1 cellular context compared by ENCODE assay signal in the genomic region with DNA sequence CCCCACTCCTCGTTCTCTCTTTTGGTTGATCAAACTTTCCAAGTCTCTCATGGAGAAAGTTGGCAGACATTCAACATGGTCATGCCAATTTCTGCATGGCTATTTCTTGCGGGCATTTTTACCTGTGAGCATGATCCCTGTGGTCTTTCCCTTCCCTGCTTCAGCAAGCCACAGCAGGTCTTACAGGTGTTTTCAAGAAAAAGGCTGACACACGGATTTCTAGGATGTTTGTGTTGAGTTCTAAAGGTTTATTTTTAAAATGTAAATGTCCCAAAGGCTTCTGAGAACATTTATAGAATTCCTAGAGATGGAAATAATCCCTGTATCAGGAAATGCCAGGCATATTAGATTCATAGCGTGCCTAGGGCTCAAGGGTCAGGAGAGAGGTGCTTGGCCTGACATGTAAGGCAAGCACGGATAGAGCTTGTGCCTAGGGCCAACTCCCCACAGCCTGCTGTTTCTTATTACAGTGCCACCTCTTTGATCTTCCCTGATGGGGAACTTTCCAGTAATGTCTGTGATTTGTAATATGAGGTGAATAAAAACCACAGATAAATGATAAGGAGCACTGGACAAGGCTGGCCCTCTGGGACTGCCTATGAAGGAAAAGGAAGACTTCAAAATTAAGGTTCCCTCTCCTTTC.
TF ChIP-seq lines count a peak whose summit lies in the region.

No MANE protein-coding gene starts in this region.

TF ChIP-seq in IMR-90, 13 proteins besides CTCF, POLR2A, EP300 and RAD21 (continued from another document):
- TF ChIP-seq RFX5 (IDR thresholded peaks at IDR 0.05; ENCODE audit: low read depth, low read length) (no peak), CHD1 (IDR thresholded peaks at IDR 0.05; ENCODE audit: low read depth, low read length) (no peak)
